ENCODE assay signal across 8 cellular contexts in genomic region chr6:35920793-35921732, GRCh38. TPM values are rescaled to one million over a fixed set of nuclear protein-coding genes. Genes with fewer than 3 reads are reported as not detected.
A peak's percentile ranks its signal among the peaks of the same experiment; 100 is the strongest.
DNase-seq lines count a peak whose midpoint lies in the region; ATAC-seq and TF ChIP-seq lines count a peak whose summit lies in the region.

SRPK1 (minus strand) TSS chr6:35921098; CDS start chr6:35921056, 42 bp downstream.

- H3K4me3 Mint-ChIP-seq in GM23338 (peak within 1 kb of the TSS; percentile 96), nephron (peak within 1 kb of the TSS; percentile 95 to 97 (median 96))

- peak within 1 kb of the TSS; percentile 92 for H2AFZ ChIP-seq in GM23338

- peaks cover 30% of the 10 kb centered on the region for H3K4me1 Mint-ChIP-seq in GM23338
- peaks cover 31% of the 10 kb centered on the region for H3K4me1 Mint-ChIP-seq in nephron

- DNase-seq in EH (ENCODE audit: low read depth) = peak; percentile 81
- DNase-seq in GM23338 (ENCODE audit: low spot score) = peak; percentile 92
- DNase-seq in LNCaP clone FGC (ENCODE audit: low read depth) = peak; percentile 67
- DNase-seq in RWPE2 (ENCODE audit: low spot score) = peak; percentile 89
- peak; percentile 82 for DNase-seq in activated T-helper 9 cell treated with anti-CD3 and anti-CD28 coated beads, Interleukin-2, amount 50 U/mL, for 16 hours (ENCODE audit: low read depth)
- peak; percentile 70 for DNase-seq in fibroblast of the aortic adventitia (ENCODE audit: low read depth)
- DNase-seq in stimulated activated naive CD8-positive, alpha-beta T cell treated with anti-CD3 and anti-CD28 coated beads, Interleukin-15, Interleukin-2, amounts not matched to agents 100 U/mL and 50 U/mL, for 24 hours = peak; percentile 93

- H4K20me1 ChIP-seq in GM23338 (replicated peaks; ENCODE audit: insufficient read depth) = peaks cover 35% of the 10 kb centered on the region

- peaks cover 44% of the 10 kb centered on the region for H3K79me2 ChIP-seq in GM23338 (replicated peaks; ENCODE audit: insufficient read depth)

- H3K27me3 Mint-ChIP-seq in GM23338 (ENCODE audit: insufficient read depth, low read depth, poor library complexity) (peaks cover 6% of the 10 kb centered on the region), nephron (ENCODE audit: low read depth) (no peaks in the 10 kb centered on the region)

- H3K4me2 ChIP-seq in GM23338 = peak within 1 kb of the TSS; percentile 95

- H3K27ac Mint-ChIP-seq in GM23338 (peak within 1 kb of the TSS; percentile 95), nephron (peak within 1 kb of the TSS; percentile 75 to 95 (median 93))

- H3K27ac ChIP-seq in GM23338 (ENCODE audit: low read depth) (peak within 1 kb of the TSS; percentile 46), RWPE2 (ENCODE audit: poor library complexity, severe bottlenecking) (peak within 1 kb of the TSS; percentile 79)

- peaks cover 31% of the 10 kb centered on the region for H3K36me3 Mint-ChIP-seq in GM23338 (ENCODE audit: low read depth)
- H3K36me3 Mint-ChIP-seq in nephron (ENCODE audit: low read depth) = peaks cover 5% of the 10 kb centered on the region

- no peaks in the 10 kb centered on the region for H3K9me3 ChIP-seq in RWPE2 (ENCODE audit: severe bottlenecking)

- H3K4me1 ChIP-seq in GM23338 (ENCODE audit: insufficient read depth) (peaks cover 15% of the 10 kb centered on the region), RWPE2 (ENCODE audit: insufficient read depth, poor library complexity, severe bottlenecking) (peaks cover 4% of the 10 kb centered on the region)

- no peaks in the 10 kb centered on the region for H3K9me2 ChIP-seq in GM23338 (ENCODE audit: insufficient read depth)

- no peaks in the 10 kb centered on the region for H3K9me3 Mint-ChIP-seq in GM23338
- H3K9me3 Mint-ChIP-seq in nephron = no peaks in the 10 kb centered on the region

- H3K36me3 ChIP-seq in GM23338 (ENCODE audit: insufficient read depth) (peaks cover 17% of the 10 kb centered on the region), RWPE2 (ENCODE audit: low read depth) (peaks cover 21% of the 10 kb centered on the region)

- H3F3A ChIP-seq in GM23338 (replicated peaks; ENCODE audit: low read depth) = no peaks in the 10 kb centered on the region

- ATAC-seq in GM23338 (peak; percentile 72), RWPE2 (ENCODE audit: low read depth) (peak; percentile 78)
- ATAC-seq in stimulated activated naive CD8-positive, alpha-beta T cell treated with anti-CD3 and anti-CD28 coated beads, Interleukin-15, Interleukin-2, amounts not matched to agents 100 U/mL and 50 U/mL, for 24 hours = peak; percentile 77

- no peak for TF ChIP-seq CTCF in GM23338 (conservative IDR thresholded peaks at IDR 0.05; ENCODE audit: low read depth in 2 of 2)
- TF ChIP-seq CTCF in LNCaP clone FGC (IDR thresholded peaks at IDR 0.05; ENCODE audit: control insufficient read depth, extremely low read depth, insufficient read depth) = no peak
- TF ChIP-seq CTCF in RWPE2 (IDR thresholded peaks at IDR 0.05; ENCODE audit: poor library complexity, severe bottlenecking) = no peak
- TF ChIP-seq CTCF in fibroblast of the aortic adventitia (IDR thresholded peaks at IDR 0.05; ENCODE audit: insufficient read depth, low read length) = no peak
- TF ChIP-seq CTCF in nephron (IDR thresholded peaks at IDR 0.05; ENCODE audit: unreplicated experiment in 3 of 3) = no peak

- H3K4me3 ChIP-seq in GM23338 = peak within 1 kb of the TSS; percentile 98
- H3K4me3 ChIP-seq in LNCaP clone FGC (ENCODE audit: low read depth, low read length) = peak within 1 kb of the TSS; percentile 80
- H3K4me3 ChIP-seq in RWPE2 (ENCODE audit: severe bottlenecking) = peak within 1 kb of the TSS; percentile 98
- H3K4me3 ChIP-seq in fibroblast of the aortic adventitia (ENCODE audit: low read depth, low read length) = peak within 1 kb of the TSS; percentile 84

- H3K27me3 ChIP-seq in GM23338 (ENCODE audit: insufficient read depth) = no peaks in the 10 kb centered on the region
- H3K27me3 ChIP-seq in RWPE2 (ENCODE audit: insufficient read depth, poor library complexity, severe bottlenecking) = no peaks in the 10 kb centered on the region

TF ChIP-seq in GM23338, 12 proteins besides CTCF, POLR2A, EP300 and RAD21:
- TF ChIP-seq POLR2AphosphoS5 (IDR thresholded peaks at IDR 0.05; ENCODE audit: low read depth) = peak; percentile 98
- TF ChIP-seq ZNF331 (CRISPR knock-in tag; IDR thresholded peaks at IDR 0.05; ENCODE audit: low read depth) = no peak
- peak; percentile 22 for TF ChIP-seq REST (IDR thresholded peaks at IDR 0.05; ENCODE audit: unreplicated experiment)
- no peak for TF ChIP-seq CREB1 (CRISPR knock-in tag; IDR thresholded peaks at IDR 0.05; ENCODE audit: low read depth)

RNA-seq across cellular contexts. Expression of gene SRPK1, which starts in this region (rescaled TPM):
- total RNA-seq in GM23338 (2014; rRNA removed; shearing (Covaris generic)) = 153 and 175 TPM in 2 replicates
- polyA plus RNA-seq in GM23338 (2016; fragmentation: Nextera tagmentation; extraction: Ambion mirVana) = 168 and 202 TPM in 2 replicates
- total RNA-seq in fibroblast of the aortic adventitia (ENCODE audit: low replicate concordance) = 44.6 and 86.9 TPM in 2 replicates

Comparison
In these comparisons a context has a peak if more than half of its experiments do, and no peak if none do; other contexts are left out.
1. Peak in every context shown above with its lines: DNase-seq, ATAC-seq, H3K4me3 ChIP-seq and H3K27ac ChIP-seq.